1 cellular context compared by ENCODE assay signal in the genomic region with DNA sequence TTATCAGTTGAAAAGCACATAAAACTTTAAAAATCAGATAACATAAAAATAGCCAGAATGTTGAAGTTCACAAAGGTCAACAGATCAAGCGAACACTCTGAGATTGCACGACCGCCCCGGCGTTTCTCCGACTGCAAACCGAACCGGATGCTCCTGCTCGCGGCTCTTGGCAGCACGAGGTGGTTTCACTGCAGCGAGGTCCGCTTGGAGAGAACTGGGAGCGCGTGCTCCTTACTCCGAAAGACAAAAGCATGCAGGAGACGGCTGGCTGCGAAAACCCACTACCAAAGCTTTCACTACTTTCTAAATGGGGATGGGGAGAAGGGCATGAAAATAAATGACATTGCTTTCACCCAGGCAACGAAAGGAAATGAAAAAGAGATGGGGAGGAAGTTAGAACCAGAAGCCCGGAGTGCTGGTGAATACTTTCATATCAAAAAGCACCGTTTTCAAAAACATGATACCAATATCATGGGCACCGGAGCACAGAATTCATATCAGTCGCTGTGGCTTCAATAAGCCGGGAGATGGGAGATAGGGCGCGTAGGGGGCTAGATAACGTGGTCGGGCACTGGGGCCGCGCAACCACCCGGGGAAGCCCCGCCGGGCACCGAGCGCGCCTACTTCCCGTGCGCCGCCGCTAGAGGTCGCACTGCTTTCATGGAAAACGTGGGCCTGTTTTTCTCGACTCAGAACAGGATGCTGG.
A peak's percentile ranks its signal among the peaks of the same experiment; 100 is the strongest.
TF ChIP-seq lines count a peak whose summit lies in the region.

No MANE protein-coding gene starts in this region.

TF ChIP-seq in K562, 482 proteins besides CTCF, POLR2A, EP300 and RAD21 (continued from another document and continues in another):
- no peak for TF ChIP-seq KAT8 (IDR thresholded peaks at IDR 0.05; ENCODE audit: low read depth)
- TF ChIP-seq MCM7 (IDR thresholded peaks at IDR 0.05) = no peak
- 0 out of 4 replicates have a peak, but pooled peaks of 1 of the 2 experiments have one; percentile 2 for TF ChIP-seq KDM1A (IDR thresholded peaks at IDR 0.05)
- 0 out of 2 replicates have a peak, but pooled peaks have one; percentile 21 for TF ChIP-seq JUND (IDR thresholded peaks at IDR 0.05; ENCODE audit: borderline replicate concordance, low read depth, low read length)
- no peak for TF ChIP-seq JUND (tag; IDR thresholded peaks at IDR 0.05; ENCODE audit: borderline replicate concordance, low read depth, low read length)
- no peak for TF ChIP-seq TARDBP (IDR thresholded peaks at IDR 0.05)
- 0 out of 2 replicates have a peak, but pooled peaks have one; percentile 33 for TF ChIP-seq SIN3B (IDR thresholded peaks at IDR 0.05; ENCODE audit: low read depth)
- TF ChIP-seq, protein P1, sequence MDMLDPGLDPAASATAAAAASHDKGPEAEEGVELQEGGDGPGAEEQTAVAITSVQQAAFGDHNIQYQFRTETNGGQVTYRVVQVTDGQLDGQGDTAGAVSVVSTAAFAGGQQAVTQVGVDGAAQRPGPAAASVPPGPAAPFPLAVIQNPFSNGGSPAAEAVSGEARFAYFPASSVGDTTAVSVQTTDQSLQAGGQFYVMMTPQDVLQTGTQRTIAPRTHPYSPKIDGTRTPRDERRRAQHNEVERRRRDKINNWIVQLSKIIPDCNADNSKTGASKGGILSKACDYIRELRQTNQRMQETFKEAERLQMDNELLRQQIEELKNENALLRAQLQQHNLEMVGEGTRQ (CRISPR knock-in tag; IDR thresholded peaks at IDR 0.05) = 0 out of 2 replicates have a peak, but pooled peaks have one; percentile 19
- no peak for TF ChIP-seq MCM2 (IDR thresholded peaks at IDR 0.05; ENCODE audit: low read depth)
- TF ChIP-seq, protein P2, sequence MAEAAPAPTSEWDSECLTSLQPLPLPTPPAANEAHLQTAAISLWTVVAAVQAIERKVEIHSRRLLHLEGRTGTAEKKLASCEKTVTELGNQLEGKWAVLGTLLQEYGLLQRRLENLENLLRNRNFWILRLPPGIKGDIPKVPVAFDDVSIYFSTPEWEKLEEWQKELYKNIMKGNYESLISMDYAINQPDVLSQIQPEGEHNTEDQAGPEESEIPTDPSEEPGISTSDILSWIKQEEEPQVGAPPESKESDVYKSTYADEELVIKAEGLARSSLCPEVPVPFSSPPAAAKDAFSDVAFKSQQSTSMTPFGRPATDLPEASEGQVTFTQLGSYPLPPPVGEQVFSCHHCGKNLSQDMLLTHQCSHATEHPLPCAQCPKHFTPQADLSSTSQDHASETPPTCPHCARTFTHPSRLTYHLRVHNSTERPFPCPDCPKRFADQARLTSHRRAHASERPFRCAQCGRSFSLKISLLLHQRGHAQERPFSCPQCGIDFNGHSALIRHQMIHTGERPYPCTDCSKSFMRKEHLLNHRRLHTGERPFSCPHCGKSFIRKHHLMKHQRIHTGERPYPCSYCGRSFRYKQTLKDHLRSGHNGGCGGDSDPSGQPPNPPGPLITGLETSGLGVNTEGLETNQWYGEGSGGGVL (CRISPR knock-in tag; IDR thresholded peaks at IDR 0.05) = no peak
- no peak for TF ChIP-seq ZNF175 (CRISPR knock-in tag; IDR thresholded peaks at IDR 0.05; ENCODE audit: low read depth)
- TF ChIP-seq BHLHE40 (IDR thresholded peaks at IDR 0.05; ENCODE audit: low read length) = 0 out of 2 replicates have a peak, but pooled peaks have one; percentile 11
- no peak for TF ChIP-seq FOS (IDR thresholded peaks at IDR 0.05; ENCODE audit: extremely low read depth, insufficient read length)
- peak; percentile 57 for TF ChIP-seq CCNT2 (IDR thresholded peaks at IDR 0.05; ENCODE audit: borderline replicate concordance, extremely low read depth, insufficient read length, low read depth, low read length)
- TF ChIP-seq, protein P3, sequence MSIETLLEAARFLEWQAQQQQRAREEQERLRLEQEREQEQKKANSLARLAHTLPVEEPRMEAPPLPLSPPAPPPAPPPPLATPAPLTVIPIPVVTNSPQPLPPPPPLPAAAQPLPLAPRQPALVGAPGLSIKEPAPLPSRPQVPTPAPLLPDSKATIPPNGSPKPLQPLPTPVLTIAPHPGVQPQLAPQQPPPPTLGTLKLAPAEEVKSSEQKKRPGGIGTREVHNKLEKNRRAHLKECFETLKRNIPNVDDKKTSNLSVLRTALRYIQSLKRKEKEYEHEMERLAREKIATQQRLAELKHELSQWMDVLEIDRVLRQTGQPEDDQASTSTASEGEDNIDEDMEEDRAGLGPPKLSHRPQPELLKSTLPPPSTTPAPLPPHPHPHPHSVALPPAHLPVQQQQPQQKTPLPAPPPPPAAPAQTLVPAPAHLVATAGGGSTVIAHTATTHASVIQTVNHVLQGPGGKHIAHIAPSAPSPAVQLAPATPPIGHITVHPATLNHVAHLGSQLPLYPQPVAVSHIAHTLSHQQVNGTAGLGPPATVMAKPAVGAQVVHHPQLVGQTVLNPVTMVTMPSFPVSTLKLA (conservative IDR thresholded peaks at IDR 0.05) = peak in 1 of 2 experiments; percentile 43; a peak in 2 of 4 replicates
- TF ChIP-seq ETV1 (tag; conservative IDR thresholded peaks at IDR 0.05; ENCODE audit: low read depth) = peak; percentile 75
- TF ChIP-seq, protein P4, sequence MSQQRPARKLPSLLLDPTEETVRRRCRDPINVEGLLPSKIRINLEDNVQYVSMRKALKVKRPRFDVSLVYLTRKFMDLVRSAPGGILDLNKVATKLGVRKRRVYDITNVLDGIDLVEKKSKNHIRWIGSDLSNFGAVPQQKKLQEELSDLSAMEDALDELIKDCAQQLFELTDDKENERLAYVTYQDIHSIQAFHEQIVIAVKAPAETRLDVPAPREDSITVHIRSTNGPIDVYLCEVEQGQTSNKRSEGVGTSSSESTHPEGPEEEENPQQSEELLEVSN (IDR thresholded peaks at IDR 0.05; ENCODE audit: borderline replicate concordance in 1 of 2, extremely low read depth in 1 of 2, insufficient read depth in 1 of 2, insufficient read length in 1 of 2, low read depth in 1 of 2, low read length in 1 of 2, poor library complexity in 1 of 2, severe bottlenecking in 1 of 2) = peak; percentile 42 to 94
- no peak for TF ChIP-seq CC2D1A (IDR thresholded peaks at IDR 0.05)
- TF ChIP-seq, protein P5, sequence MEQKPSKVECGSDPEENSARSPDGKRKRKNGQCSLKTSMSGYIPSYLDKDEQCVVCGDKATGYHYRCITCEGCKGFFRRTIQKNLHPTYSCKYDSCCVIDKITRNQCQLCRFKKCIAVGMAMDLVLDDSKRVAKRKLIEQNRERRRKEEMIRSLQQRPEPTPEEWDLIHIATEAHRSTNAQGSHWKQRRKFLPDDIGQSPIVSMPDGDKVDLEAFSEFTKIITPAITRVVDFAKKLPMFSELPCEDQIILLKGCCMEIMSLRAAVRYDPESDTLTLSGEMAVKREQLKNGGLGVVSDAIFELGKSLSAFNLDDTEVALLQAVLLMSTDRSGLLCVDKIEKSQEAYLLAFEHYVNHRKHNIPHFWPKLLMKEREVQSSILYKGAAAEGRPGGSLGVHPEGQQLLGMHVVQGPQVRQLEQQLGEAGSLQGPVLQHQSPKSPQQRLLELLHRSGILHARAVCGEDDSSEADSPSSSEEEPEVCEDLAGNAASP (IDR thresholded peaks at IDR 0.05) = no peak
- TF ChIP-seq, protein P6, sequence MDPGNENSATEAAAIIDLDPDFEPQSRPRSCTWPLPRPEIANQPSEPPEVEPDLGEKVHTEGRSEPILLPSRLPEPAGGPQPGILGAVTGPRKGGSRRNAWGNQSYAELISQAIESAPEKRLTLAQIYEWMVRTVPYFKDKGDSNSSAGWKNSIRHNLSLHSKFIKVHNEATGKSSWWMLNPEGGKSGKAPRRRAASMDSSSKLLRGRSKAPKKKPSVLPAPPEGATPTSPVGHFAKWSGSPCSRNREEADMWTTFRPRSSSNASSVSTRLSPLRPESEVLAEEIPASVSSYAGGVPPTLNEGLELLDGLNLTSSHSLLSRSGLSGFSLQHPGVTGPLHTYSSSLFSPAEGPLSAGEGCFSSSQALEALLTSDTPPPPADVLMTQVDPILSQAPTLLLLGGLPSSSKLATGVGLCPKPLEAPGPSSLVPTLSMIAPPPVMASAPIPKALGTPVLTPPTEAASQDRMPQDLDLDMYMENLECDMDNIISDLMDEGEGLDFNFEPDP (CRISPR knock-in tag; IDR thresholded peaks at IDR 0.05) = no peak
- no peak for TF ChIP-seq ZNF124 (CRISPR knock-in tag; IDR thresholded peaks at IDR 0.05)
- no peak for TF ChIP-seq ZNF41 (CRISPR knock-in tag; conservative IDR thresholded peaks at IDR 0.05)
- TF ChIP-seq CREM (IDR thresholded peaks at IDR 0.05; ENCODE audit: low read depth) = 0 out of 2 replicates have a peak, but pooled peaks have one; percentile 6
- peak; percentile 73 for TF ChIP-seq EP400 (IDR thresholded peaks at IDR 0.05)
- no peak for TF ChIP-seq RBM17 (IDR thresholded peaks at IDR 0.05; ENCODE audit: borderline replicate concordance, low read depth, low read length)
- no peak for TF ChIP-seq BCL6 (CRISPR knock-in tag; IDR thresholded peaks at IDR 0.05)
- TF ChIP-seq, protein P7, sequence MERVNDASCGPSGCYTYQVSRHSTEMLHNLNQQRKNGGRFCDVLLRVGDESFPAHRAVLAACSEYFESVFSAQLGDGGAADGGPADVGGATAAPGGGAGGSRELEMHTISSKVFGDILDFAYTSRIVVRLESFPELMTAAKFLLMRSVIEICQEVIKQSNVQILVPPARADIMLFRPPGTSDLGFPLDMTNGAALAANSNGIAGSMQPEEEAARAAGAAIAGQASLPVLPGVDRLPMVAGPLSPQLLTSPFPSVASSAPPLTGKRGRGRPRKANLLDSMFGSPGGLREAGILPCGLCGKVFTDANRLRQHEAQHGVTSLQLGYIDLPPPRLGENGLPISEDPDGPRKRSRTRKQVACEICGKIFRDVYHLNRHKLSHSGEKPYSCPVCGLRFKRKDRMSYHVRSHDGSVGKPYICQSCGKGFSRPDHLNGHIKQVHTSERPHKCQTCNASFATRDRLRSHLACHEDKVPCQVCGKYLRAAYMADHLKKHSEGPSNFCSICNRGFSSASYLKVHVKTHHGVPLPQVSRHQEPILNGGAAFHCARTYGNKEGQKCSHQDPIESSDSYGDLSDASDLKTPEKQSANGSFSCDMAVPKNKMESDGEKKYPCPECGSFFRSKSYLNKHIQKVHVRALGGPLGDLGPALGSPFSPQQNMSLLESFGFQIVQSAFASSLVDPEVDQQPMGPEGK (CRISPR knock-in tag; IDR thresholded peaks at IDR 0.05; ENCODE audit: borderline replicate concordance) = no peak
- TF ChIP-seq ZNF785 (CRISPR knock-in tag; IDR thresholded peaks at IDR 0.05) = no peak
- no peak for TF ChIP-seq TBP (optimal IDR thresholded peaks at IDR 0.05; ENCODE audit: low read depth, low read length)
- 0 out of 2 replicates have a peak, but pooled peaks have one; percentile 13 for TF ChIP-seq ARID2 (IDR thresholded peaks at IDR 0.05)
- TF ChIP-seq SMC3 (conservative IDR thresholded peaks at IDR 0.05; ENCODE audit: insufficient read depth, low read depth, low read length) = peak; percentile 76
- 0 out of 2 replicates have a peak, but pooled peaks have one; percentile 36 for TF ChIP-seq MTA3 (IDR thresholded peaks at IDR 0.05; ENCODE audit: borderline replicate concordance)
- TF ChIP-seq, protein P8, sequence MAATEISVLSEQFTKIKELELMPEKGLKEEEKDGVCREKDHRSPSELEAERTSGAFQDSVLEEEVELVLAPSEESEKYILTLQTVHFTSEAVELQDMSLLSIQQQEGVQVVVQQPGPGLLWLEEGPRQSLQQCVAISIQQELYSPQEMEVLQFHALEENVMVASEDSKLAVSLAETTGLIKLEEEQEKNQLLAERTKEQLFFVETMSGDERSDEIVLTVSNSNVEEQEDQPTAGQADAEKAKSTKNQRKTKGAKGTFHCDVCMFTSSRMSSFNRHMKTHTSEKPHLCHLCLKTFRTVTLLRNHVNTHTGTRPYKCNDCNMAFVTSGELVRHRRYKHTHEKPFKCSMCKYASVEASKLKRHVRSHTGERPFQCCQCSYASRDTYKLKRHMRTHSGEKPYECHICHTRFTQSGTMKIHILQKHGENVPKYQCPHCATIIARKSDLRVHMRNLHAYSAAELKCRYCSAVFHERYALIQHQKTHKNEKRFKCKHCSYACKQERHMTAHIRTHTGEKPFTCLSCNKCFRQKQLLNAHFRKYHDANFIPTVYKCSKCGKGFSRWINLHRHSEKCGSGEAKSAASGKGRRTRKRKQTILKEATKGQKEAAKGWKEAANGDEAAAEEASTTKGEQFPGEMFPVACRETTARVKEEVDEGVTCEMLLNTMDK (IDR thresholded peaks at IDR 0.05; ENCODE audit: borderline replicate concordance, insufficient read depth, low read depth, low read length, poor library complexity, severe bottlenecking) = peak; percentile 69
- 0 out of 2 replicates have a peak, but pooled peaks have one; percentile 30 for TF ChIP-seq GABPB1 (CRISPR knock-in tag; IDR thresholded peaks at IDR 0.05)
- TF ChIP-seq SRSF7 (optimal IDR thresholded peaks at IDR 0.05; ENCODE audit: low read depth, low read length) = no peak
- no peak for TF ChIP-seq RFX7 (CRISPR knock-in tag; IDR thresholded peaks at IDR 0.05)
- TF ChIP-seq EWSR1 (IDR thresholded peaks at IDR 0.05; ENCODE audit: borderline replicate concordance, low read depth, partially characterized antibody) = no peak
- no peak for TF ChIP-seq ILK (tag; IDR thresholded peaks at IDR 0.05; ENCODE audit: borderline replicate concordance, low read depth)
- no peak for TF ChIP-seq SMAD4 (CRISPR knock-in tag; conservative IDR thresholded peaks at IDR 0.05)
- peak; percentile 63 for TF ChIP-seq GABPA (tag; conservative IDR thresholded peaks at IDR 0.05; ENCODE audit: low read depth)
- TF ChIP-seq RBFOX2 (IDR thresholded peaks at IDR 0.05; ENCODE audit: low read depth, low read length) = peak; percentile 34; the same call in 1 of the 2 replicates
- TF ChIP-seq, protein P9, sequence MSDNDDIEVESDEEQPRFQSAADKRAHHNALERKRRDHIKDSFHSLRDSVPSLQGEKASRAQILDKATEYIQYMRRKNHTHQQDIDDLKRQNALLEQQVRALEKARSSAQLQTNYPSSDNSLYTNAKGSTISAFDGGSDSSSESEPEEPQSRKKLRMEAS (CRISPR knock-in tag; IDR thresholded peaks at IDR 0.05) = peak; percentile 82
- TF ChIP-seq SMARCB1 (IDR thresholded peaks at IDR 0.05; ENCODE audit: insufficient read length, low read depth) = no peak
- TF ChIP-seq RNF2 (IDR thresholded peaks at IDR 0.05) = no peak
- TF ChIP-seq XRCC3 (IDR thresholded peaks at IDR 0.05) = no peak
- TF ChIP-seq, protein P10, sequence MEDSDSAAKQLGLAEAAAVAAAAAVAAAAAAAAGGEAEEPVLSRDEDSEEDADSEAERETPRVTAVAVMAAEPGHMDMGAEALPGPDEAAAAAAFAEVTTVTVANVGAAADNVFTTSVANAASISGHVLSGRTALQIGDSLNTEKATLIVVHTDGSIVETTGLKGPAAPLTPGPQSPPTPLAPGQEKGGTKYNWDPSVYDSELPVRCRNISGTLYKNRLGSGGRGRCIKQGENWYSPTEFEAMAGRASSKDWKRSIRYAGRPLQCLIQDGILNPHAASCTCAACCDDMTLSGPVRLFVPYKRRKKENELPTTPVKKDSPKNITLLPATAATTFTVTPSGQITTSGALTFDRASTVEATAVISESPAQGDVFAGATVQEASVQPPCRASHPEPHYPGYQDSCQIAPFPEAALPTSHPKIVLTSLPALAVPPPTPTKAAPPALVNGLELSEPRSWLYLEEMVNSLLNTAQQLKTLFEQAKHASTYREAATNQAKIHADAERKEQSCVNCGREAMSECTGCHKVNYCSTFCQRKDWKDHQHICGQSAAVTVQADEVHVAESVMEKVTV (CRISPR knock-in tag; IDR thresholded peaks at IDR 0.05) = peak; percentile 72
- TF ChIP-seq, protein P11, sequence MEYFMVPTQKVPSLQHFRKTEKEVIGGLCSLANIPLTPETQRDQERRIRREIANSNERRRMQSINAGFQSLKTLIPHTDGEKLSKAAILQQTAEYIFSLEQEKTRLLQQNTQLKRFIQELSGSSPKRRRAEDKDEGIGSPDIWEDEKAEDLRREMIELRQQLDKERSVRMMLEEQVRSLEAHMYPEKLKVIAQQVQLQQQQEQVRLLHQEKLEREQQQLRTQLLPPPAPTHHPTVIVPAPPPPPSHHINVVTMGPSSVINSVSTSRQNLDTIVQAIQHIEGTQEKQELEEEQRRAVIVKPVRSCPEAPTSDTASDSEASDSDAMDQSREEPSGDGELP (CRISPR knock-in tag; IDR thresholded peaks at IDR 0.05; ENCODE audit: borderline replicate concordance) = 0 out of 2 replicates have a peak, but pooled peaks have one; percentile 16
- TF ChIP-seq NR1H2 (CRISPR knock-in tag; IDR thresholded peaks at IDR 0.05) = no peak
- peak; percentile 66; the same call in 1 of the 2 replicates for TF ChIP-seq STAG1 (CRISPR knock-in tag; IDR thresholded peaks at IDR 0.05; ENCODE audit: borderline replicate concordance)
